In the genomic region with DNA sequence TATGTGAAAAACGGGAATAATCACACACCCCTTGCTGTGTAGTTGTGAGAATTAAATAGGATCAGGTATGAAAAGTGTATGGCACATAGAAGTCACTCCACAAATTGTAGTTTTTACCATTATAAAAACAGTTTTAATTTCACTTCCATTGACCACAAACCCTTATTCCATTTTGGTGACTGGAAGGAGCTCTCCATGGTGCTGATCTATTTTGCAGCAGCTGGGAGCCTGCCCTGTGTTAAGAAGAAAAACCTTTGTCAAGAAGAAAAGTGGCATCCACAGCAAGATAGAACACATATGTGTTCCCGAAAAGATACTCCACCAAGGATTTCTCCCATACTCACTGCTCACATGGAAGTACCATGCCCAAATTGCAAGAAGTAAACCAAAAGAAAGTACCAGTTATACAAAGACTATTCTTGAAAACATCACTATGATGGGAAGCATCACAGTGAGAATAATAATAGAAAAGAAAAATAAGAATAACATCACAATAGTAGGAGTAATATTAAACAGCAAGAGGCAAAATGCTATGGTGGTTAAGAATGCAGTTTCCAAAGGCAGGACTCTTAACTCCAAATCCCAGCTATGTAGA, we compare ENCODE assay signal across 1 cellular context.
TF ChIP-seq lines count a peak whose summit lies in the region.

No MANE protein-coding gene starts in this region.

TF ChIP-seq in H1, 55 proteins besides CTCF, POLR2A, EP300 and RAD21 (continued from another document):
- TF ChIP-seq TAF7 (optimal IDR thresholded peaks at IDR 0.05; ENCODE audit: borderline replicate concordance, low read depth, low read length) (no peak), SIN3A (conservative IDR thresholded peaks at IDR 0.05 in 1 of 2, IDR thresholded peaks at IDR 0.05 in 1 of 2; ENCODE audit: low read depth in 1 of 2, low read length in 2 of 2) (peak in 1 of 2 experiments; percentile 85; a peak in 2 of 4 replicates), HDAC2 (IDR thresholded peaks at IDR 0.05; ENCODE audit: borderline replicate concordance in 1 of 2, low read depth in 2 of 2, low read length in 2 of 2) (no peak), RNF2 (IDR thresholded peaks at IDR 0.05; ENCODE audit: borderline replicate concordance, low read depth, low read length, missing control alignments, poor library complexity, severe bottlenecking) (no peak), CEBPB (IDR thresholded peaks at IDR 0.05; ENCODE audit: low read depth, low read length) (no peak), RFX5 (IDR thresholded peaks at IDR 0.05; ENCODE audit: borderline replicate concordance, low read depth, low read length) (no peak), CREB1 (IDR thresholded peaks at IDR 0.05) (0 out of 2 replicates have a peak, but pooled peaks have one; percentile 21)
